18 cellular contexts compared by ENCODE assay signal in genomic region chr4:105225500-105225899, GRCh38.
"Had no signal": no experiment of that assay in that cellular context is flagged by ENCODE, and none has a peak within 500 bp of the region (broad histone marks: within the 10 kb centered on the region; RNA-seq: fewer than 3 reads in every experiment).

No MANE protein-coding gene starts in this region.

- H3K4me3 ChIP-seq: hepatocyte, neural progenitor cell, pancreas had no signal

- H3K27me3 Mint-ChIP-seq: activated naive CD4-positive, alpha-beta T cell treated with anti-CD3 and anti-CD28 coated beads, Interleukin-2, amount 50 U/mL, for 24 hours; stimulated activated memory B cell treated with anti-CD40 and anti-IgM and Interleukin-4, amounts not matched to agents 10 μg/mL and 1 μg/mL and 100 μg/mL, for 72 hours had no signal

- DNase-seq: activated CD4-positive, alpha-beta T cell treated with anti-CD3 and anti-CD28 coated beads for 4 hours; activated CD8-positive, alpha-beta memory T cell treated with anti-CD3 and anti-CD28 coated beads, Interleukin-2, amount 50 U/mL, for 4 hours; activated CD8-positive, alpha-beta T cell treated with anti-CD3 and anti-CD28 coated beads, Interleukin-2, amount 10 ng/mL, durations not matched to agents 7 days and 5 days; activated effector memory CD4-positive, alpha-beta T cell treated with anti-CD3 and anti-CD28 coated beads, Interleukin-2, amount 50 U/mL, for 16 hours; activated T-cell treated with anti-CD3 and anti-CD28 coated beads, Interleukin-2, amount 50 U/mL, for 48 hours; kidney; left ventricle myocardium superior; pancreas; stimulated activated CD4-positive, alpha-beta T cell treated with anti-CD3 and anti-CD28 coated beads, Interleukin-2, amount 100 ng/mL, for 48 hours had no signal

- H3K4me3 Mint-ChIP-seq: activated CD8-positive, alpha-beta T cell treated with anti-CD3 and anti-CD28 coated beads, Interleukin-2, amount 10 ng/mL, durations not matched to agents 7 days and 5 days; activated naive CD4-positive, alpha-beta T cell treated with anti-CD3 and anti-CD28 coated beads, Interleukin-2, amount 50 U/mL, for 24 hours; neural progenitor cell; stimulated activated memory B cell treated with anti-CD40 and anti-IgM and Interleukin-4, amounts not matched to agents 10 μg/mL and 1 μg/mL and 100 μg/mL, for 72 hours; WTC11 had no signal

- H3K9me3 Mint-ChIP-seq: activated naive CD4-positive, alpha-beta T cell treated with anti-CD3 and anti-CD28 coated beads, Interleukin-2, amount 50 U/mL, for 24 hours; neural progenitor cell; stimulated activated memory B cell treated with anti-CD40 and anti-IgM and Interleukin-4, amounts not matched to agents 10 μg/mL and 1 μg/mL and 100 μg/mL, for 72 hours had no signal

- H2AFZ ChIP-seq: hepatocyte, neural progenitor cell had no signal

- H3K27ac ChIP-seq: hepatocyte, neural progenitor cell, pancreas had no signal

- H3K27me3 ChIP-seq: hepatocyte, neural progenitor cell, pancreas had no signal

- H3K9ac ChIP-seq: neural progenitor cell had no signal

- H3K4me2 ChIP-seq: hepatocyte, neural progenitor cell had no signal

- FAIRE-seq: colon, endometrium, pancreas, TTC549, urothelium cell line had no signal

- H3K27ac Mint-ChIP-seq: activated CD8-positive, alpha-beta T cell treated with anti-CD3 and anti-CD28 coated beads, Interleukin-2, amount 10 ng/mL, durations not matched to agents 7 days and 5 days; activated naive CD4-positive, alpha-beta T cell treated with anti-CD3 and anti-CD28 coated beads, Interleukin-2, amount 50 U/mL, for 24 hours; neural progenitor cell; stimulated activated memory B cell treated with anti-CD40 and anti-IgM and Interleukin-4, amounts not matched to agents 10 μg/mL and 1 μg/mL and 100 μg/mL, for 72 hours; WTC11 had no signal

- ATAC-seq: activated CD8-positive, alpha-beta T cell treated with anti-CD3 and anti-CD28 coated beads, Interleukin-2, amount 10 ng/mL, durations not matched to agents 7 days and 5 days; left ventricle myocardium superior; pancreas; stimulated activated memory B cell treated with anti-CD40 and anti-IgM and Interleukin-4, amounts not matched to agents 10 μg/mL and 1 μg/mL and 100 μg/mL, for 72 hours had no signal
